Comparison of ENCODE assay signal across 8 cellular contexts in the genomic region with DNA sequence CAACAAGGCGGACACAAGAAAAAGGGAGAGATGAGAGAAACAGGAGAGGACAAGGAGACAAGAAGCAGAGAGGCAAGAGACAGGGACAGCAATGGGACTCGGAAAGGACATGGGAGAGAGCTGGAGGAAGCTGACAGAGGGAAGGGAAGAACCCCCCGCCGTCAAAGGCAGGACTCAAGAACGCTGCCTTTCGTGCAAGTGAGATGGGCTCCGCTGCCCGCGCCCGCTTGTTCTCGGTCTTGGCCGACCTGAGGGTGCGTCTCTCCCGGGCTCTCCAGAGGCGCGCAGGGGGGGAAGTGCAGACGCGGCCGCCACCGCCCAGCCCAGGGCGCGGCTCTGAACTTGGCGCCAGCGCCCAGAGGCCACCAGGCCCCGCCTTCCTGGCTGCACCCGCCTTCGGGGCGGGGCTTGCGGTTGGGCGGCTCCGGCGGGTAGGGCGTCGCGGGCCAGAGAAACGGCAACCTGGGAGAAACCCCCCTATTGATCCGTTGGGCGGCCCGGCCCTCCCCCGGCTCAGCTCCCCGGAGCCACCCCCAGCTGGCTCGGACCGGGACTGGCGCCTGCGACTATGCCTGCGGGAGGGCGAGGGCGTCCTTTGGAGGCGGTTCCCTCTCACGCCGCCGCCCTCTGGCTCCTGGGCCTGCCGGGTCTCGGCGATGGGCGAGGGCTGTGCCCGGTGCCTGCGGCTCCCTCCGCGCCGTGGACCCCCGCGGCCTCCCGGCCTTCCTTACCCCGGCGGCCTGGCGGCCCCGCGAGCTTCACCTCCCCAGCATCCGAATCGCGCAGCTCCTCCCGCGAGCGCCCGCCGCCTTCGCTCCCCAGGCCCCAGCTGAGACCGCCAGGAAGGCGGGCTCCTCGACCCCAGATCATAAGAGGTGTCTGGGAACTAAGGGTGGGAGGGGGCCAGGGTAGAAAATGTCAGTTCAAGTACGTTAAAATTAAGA. TPM values are rescaled to one million over a fixed set of nuclear protein-coding genes. Genes with fewer than 3 reads are reported as not detected.
DNase-seq lines count a peak whose midpoint lies in the region; ATAC-seq and TF ChIP-seq lines count a peak whose summit lies in the region.

No MANE protein-coding gene starts in this region.

- no peaks in the 10 kb centered on the region for H4K20me1 ChIP-seq in GM23338 (replicated peaks; ENCODE audit: insufficient read depth)
- H4K20me1 ChIP-seq in Karpas-422 (ENCODE audit: insufficient read depth, low read depth, low read length): no peaks in the 10 kb centered on the region

- H3K27me3 ChIP-seq in GM23338 (ENCODE audit: insufficient read depth): peaks cover 51% of the 10 kb centered on the region
- no peaks in the 10 kb centered on the region for H3K27me3 ChIP-seq in Karpas-422 (ENCODE audit: low read length)
- no peaks in the 10 kb centered on the region for H3K27me3 ChIP-seq in upper lobe of left lung

- peak overlapping the region; percentile 90 for H3K4me2 ChIP-seq in GM23338
- H3K4me2 ChIP-seq in Karpas-422 (ENCODE audit: low read depth, low read length, poor library complexity, severe bottlenecking): peak overlapping the region; percentile 81

- no peaks in the 10 kb centered on the region for H3K36me3 ChIP-seq in GM23338 (ENCODE audit: insufficient read depth)
- no peaks in the 10 kb centered on the region for H3K36me3 ChIP-seq in Karpas-422 (ENCODE audit: insufficient read depth, low read length)
- H3K36me3 ChIP-seq in upper lobe of left lung: no peaks in the 10 kb centered on the region

- 2 to 4% methylated on average over 15 to 57 of the region's 82 CpGs for WGBS in upper lobe of left lung, 2 donors

- TF ChIP-seq CTCF in GM23338 (conservative IDR thresholded peaks at IDR 0.05; ENCODE audit: low read depth in 2 of 2): no peak
- TF ChIP-seq CTCF in upper lobe of left lung (IDR thresholded peaks at IDR 0.05): peak in 2 of 6 experiments; percentile 12 to 18

- ATAC-seq in GM23338: peak; percentile 75
- ATAC-seq in activated naive CD8-positive, alpha-beta T cell treated with anti-CD3 and anti-CD28 coated beads, Interleukin-2, amount 10 ng/mL, durations not matched to agents 7 days and 5 days (ENCODE audit: low read depth): peak; percentile 82
- peak; percentile 94 to 95 for ATAC-seq in upper lobe of left lung (ENCODE audit: low FRiP score in 2 of 2)

- H2AFZ ChIP-seq in GM23338 (peak overlapping the region; percentile 96), Karpas-422 (ENCODE audit: low read length) (peak overlapping the region; percentile 81; the same call in 1 of the 2 replicates)

- POLR2A ChIA-PET in activated naive CD8-positive, alpha-beta T cell treated with anti-CD3 and anti-CD28 coated beads, Interleukin-2, amount 10 ng/mL, durations not matched to agents 7 days and 5 days (lab: Charles Lee): interaction anchor here (0.6 to 3.8 kb wide), 8 partner anchors 14 to 1371 kb away, joined by 3 to 76 read pairs (median 6); no protein-coding TSS in a partner anchor

- H3K79me2 ChIP-seq in GM23338 (replicated peaks; ENCODE audit: insufficient read depth) (no peaks in the 10 kb centered on the region), Karpas-422 (ENCODE audit: low read length) (no peaks in the 10 kb centered on the region)

- H3K27ac ChIP-seq in GM23338 (ENCODE audit: low read depth) (no peak overlapping the region), Karpas-422 (ENCODE audit: low read length) (no peak overlapping the region), upper lobe of left lung (peak overlapping the region; percentile 66 to 87 (median 81))

- H3F3A ChIP-seq in GM23338 (replicated peaks; ENCODE audit: low read depth): no peaks in the 10 kb centered on the region

- no peaks in the 10 kb centered on the region for H3K36me3 Mint-ChIP-seq in GM23338 (ENCODE audit: low read depth)
- no peaks in the 10 kb centered on the region for H3K36me3 Mint-ChIP-seq in activated naive CD8-positive, alpha-beta T cell treated with anti-CD3 and anti-CD28 coated beads, Interleukin-2, amount 10 ng/mL, durations not matched to agents 7 days and 5 days

- H3K9me3 Mint-ChIP-seq in GM23338: no peaks in the 10 kb centered on the region; the same call in 2 of the 3 replicates
- no peaks in the 10 kb centered on the region for H3K9me3 Mint-ChIP-seq in activated naive CD8-positive, alpha-beta T cell treated with anti-CD3 and anti-CD28 coated beads, Interleukin-2, amount 10 ng/mL, durations not matched to agents 7 days and 5 days

- H3K9me3 ChIP-seq in Karpas-422 (ENCODE audit: low read length) (no peaks in the 10 kb centered on the region), upper lobe of left lung (no peaks in the 10 kb centered on the region)

- no peak overlapping the region for H3K27ac Mint-ChIP-seq in GM23338
- H3K27ac Mint-ChIP-seq in activated naive CD8-positive, alpha-beta T cell treated with anti-CD3 and anti-CD28 coated beads, Interleukin-2, amount 10 ng/mL, durations not matched to agents 7 days and 5 days: peak overlapping the region; percentile 93

- TF ChIP-seq POLR2A in upper lobe of left lung (IDR thresholded peaks at IDR 0.05): peak in 1 of 4 donors; percentile 68

- H3K4me1 ChIP-seq in GM23338 (ENCODE audit: insufficient read depth): peaks cover 18% of the 10 kb centered on the region
- peaks cover 13% of the 10 kb centered on the region for H3K4me1 ChIP-seq in Karpas-422 (ENCODE audit: low read length)
- peaks cover 19 to 38% (median 31%) of the 10 kb centered on the region in 4 donors for H3K4me1 ChIP-seq in upper lobe of left lung

- H3K9me2 ChIP-seq in GM23338 (ENCODE audit: insufficient read depth): no peaks in the 10 kb centered on the region
- H3K9me2 ChIP-seq in Karpas-422 (replicated peaks; ENCODE audit: insufficient read depth, low read length): no peaks in the 10 kb centered on the region

- H3K4me1 Mint-ChIP-seq in GM23338: peaks cover 16% of the 10 kb centered on the region
- H3K4me1 Mint-ChIP-seq in activated naive CD8-positive, alpha-beta T cell treated with anti-CD3 and anti-CD28 coated beads, Interleukin-2, amount 10 ng/mL, durations not matched to agents 7 days and 5 days: peaks cover 31% of the 10 kb centered on the region

- peak overlapping the region; percentile 82 for H3K4me3 Mint-ChIP-seq in GM23338
- peak overlapping the region; percentile 97 for H3K4me3 Mint-ChIP-seq in activated naive CD8-positive, alpha-beta T cell treated with anti-CD3 and anti-CD28 coated beads, Interleukin-2, amount 10 ng/mL, durations not matched to agents 7 days and 5 days

- peak; percentile 89 for DNase-seq in ELF-1 (ENCODE audit: low read depth, low spot score)
- DNase-seq in GM23338 (ENCODE audit: low spot score): peak; percentile 76
- peak; percentile 87 for DNase-seq in Karpas-422
- peak; percentile 54 for DNase-seq in SKM-1 (lab: John Stamatoyannopoulos, UW; ENCODE audit: unreplicated experiment)
- peak; percentile 93 for DNase-seq in activated naive CD8-positive, alpha-beta T cell treated with anti-CD3 and anti-CD28 coated beads, Interleukin-2, amount 10 ng/mL, durations not matched to agents 7 days and 5 days
- peak; percentile 94 for DNase-seq in cardiac septum (ENCODE audit: low spot score)
- DNase-seq in pons (ENCODE audit: low spot score): peak; percentile 78
- peak; percentile 93 to 97 for DNase-seq in upper lobe of left lung

- intact Hi-C loops in cardiac septum (cut with DNase I): loop anchor here (2.0 kb wide), 1 partner anchor 178 kb away; no protein-coding TSS in a partner anchor

- peaks cover 43% of the 10 kb centered on the region for H3K27me3 Mint-ChIP-seq in GM23338 (ENCODE audit: insufficient read depth, low read depth, poor library complexity)
- H3K27me3 Mint-ChIP-seq in activated naive CD8-positive, alpha-beta T cell treated with anti-CD3 and anti-CD28 coated beads, Interleukin-2, amount 10 ng/mL, durations not matched to agents 7 days and 5 days: peaks cover 9% of the 10 kb centered on the region

- peak overlapping the region; percentile 60 for H3K9ac ChIP-seq in Karpas-422 (ENCODE audit: low read length)

- TF ChIP-seq EP300 in upper lobe of left lung (IDR thresholded peaks at IDR 0.05): no peak

- H3K4me3 ChIP-seq in GM23338 (peak overlapping the region; percentile 73), Karpas-422 (ENCODE audit: low read length) (peak overlapping the region; percentile 60), upper lobe of left lung (peak overlapping the region; percentile 53 to 81 (median 65))

TF ChIP-seq in GM23338, 12 proteins besides CTCF, POLR2A, EP300 and RAD21:
- TF ChIP-seq ZNF331 (CRISPR knock-in tag; IDR thresholded peaks at IDR 0.05; ENCODE audit: low read depth) (no peak), EZH2phosphoT487 (IDR thresholded peaks at IDR 0.05; ENCODE audit: unreplicated experiment) (no peak), CREB1 (CRISPR knock-in tag; IDR thresholded peaks at IDR 0.05; ENCODE audit: low read depth) (no peak), POLR2AphosphoS5 (IDR thresholded peaks at IDR 0.05; ENCODE audit: low read depth) (peak; percentile 58), STAT1 (IDR thresholded peaks at IDR 0.05; ENCODE audit: unreplicated experiment) (no peak), EZH2 (IDR thresholded peaks at IDR 0.05; ENCODE audit: low read depth, unreplicated experiment) (no peak)

RNA-seq across cellular contexts. Expression of a gene that starts 2.2 kb away (rescaled TPM):
- not detected in 2 replicates for total RNA-seq in GM23338 (2014; rRNA removed; shearing (Covaris generic))
- polyA plus RNA-seq in GM23338 (2016; fragmentation: Nextera tagmentation; extraction: Ambion mirVana): not detected in 2 replicates
- not detected in 2 replicates for total RNA-seq in Karpas-422 (2014; rRNA removed; shearing (Covaris generic); ENCODE audit: low replicate concordance)
- not detected for total RNA-seq in activated naive CD8-positive, alpha-beta T cell treated with anti-CD3 and anti-CD28 coated beads, Interleukin-2, amount 10 ng/mL, durations not matched to agents 7 days and 5 days
- total RNA-seq in cardiac septum (not detected), upper lobe of left lung (not detected)

Comparison
In these comparisons a context has a peak if more than half of its experiments do, and no peak if none do; other contexts are left out.
1. H3K27ac ChIP-seq: peak in upper lobe of left lung (4 of 4); none in GM23338 (single experiment) and Karpas-422 (single experiment).
2. Peak in every context shown above with its lines, with median percentiles within 50 percentile points of each other: DNase-seq, ATAC-seq and H3K4me3 ChIP-seq.